In the genomic region with DNA sequence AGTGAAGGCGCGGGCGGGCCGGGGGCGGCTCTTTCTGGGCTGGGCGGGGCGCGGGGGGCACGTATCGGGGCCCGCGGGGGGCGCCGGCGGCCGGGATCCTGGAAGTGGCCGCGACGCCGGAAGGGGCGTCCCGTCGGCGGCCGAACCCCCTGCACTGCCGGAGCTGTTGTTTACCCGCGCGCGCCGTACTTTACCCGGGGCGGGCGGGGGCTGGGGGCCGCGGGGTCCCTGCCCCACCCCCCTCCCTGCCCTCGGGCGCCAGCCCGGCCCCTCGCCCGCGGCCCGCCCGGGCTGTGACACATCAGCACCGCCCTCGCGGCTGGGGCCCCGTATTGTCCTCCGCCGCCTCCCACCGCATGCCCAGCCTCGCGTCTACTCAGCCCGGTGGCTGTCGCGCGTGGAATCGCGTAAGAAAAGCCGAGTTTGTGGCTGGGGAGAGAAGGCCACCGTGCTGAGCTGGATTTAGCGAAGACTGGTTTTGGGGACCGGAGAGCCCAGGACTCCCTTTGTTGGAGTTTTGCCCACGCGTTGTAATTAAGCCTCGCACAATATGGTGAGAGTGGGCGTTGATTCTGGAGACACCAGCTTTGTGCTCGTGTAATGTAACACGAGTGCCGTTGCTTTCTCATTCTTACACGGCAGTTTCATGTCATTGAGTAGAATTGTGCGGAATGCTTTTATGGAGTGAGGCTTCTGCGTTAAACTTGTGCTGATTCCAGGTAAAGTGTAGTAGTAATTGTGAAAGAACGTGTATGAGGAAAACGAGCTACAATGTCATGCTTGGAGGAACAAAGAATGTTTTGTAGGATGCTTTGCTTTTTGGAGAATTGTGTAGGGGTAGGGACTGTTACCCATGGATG, we compare ENCODE assay signal across 1 cellular context.
TF ChIP-seq lines count a peak whose summit lies in the region.

No MANE protein-coding gene starts in this region.

TF ChIP-seq in HepG2, 621 proteins besides CTCF, POLR2A, EP300 and RAD21 (continued from another document and continues in another):
- TF ChIP-seq, protein P1, sequence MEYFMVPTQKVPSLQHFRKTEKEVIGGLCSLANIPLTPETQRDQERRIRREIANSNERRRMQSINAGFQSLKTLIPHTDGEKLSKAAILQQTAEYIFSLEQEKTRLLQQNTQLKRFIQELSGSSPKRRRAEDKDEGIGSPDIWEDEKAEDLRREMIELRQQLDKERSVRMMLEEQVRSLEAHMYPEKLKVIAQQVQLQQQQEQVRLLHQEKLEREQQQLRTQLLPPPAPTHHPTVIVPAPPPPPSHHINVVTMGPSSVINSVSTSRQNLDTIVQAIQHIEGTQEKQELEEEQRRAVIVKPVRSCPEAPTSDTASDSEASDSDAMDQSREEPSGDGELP (IDR thresholded peaks at IDR 0.05; ENCODE audit: borderline replicate concordance, low read depth): peak; percentile 47; the same call in 1 of the 2 replicates
- 0 out of 2 replicates have a peak, but pooled peaks have one; percentile 36 for TF ChIP-seq GFI1 (CRISPR knock-in tag; IDR thresholded peaks at IDR 0.05; ENCODE audit: borderline replicate concordance)
- TF ChIP-seq, protein P2, sequence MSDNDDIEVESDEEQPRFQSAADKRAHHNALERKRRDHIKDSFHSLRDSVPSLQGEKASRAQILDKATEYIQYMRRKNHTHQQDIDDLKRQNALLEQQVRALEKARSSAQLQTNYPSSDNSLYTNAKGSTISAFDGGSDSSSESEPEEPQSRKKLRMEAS (IDR thresholded peaks at IDR 0.05): peak; percentile 91
- TF ChIP-seq, protein P3, sequence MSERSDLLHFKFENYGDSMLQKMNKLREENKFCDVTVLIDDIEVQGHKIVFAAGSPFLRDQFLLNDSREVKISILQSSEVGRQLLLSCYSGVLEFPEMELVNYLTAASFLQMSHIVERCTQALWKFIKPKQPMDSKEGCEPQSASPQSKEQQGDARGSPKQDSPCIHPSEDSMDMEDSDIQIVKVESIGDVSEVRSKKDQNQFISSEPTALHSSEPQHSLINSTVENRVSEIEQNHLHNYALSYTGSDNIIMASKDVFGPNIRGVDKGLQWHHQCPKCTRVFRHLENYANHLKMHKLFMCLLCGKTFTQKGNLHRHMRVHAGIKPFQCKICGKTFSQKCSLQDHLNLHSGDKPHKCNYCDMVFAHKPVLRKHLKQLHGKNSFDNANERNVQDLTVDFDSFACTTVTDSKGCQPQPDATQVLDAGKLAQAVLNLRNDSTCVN (CRISPR knock-in tag; IDR thresholded peaks at IDR 0.05; ENCODE audit: borderline replicate concordance): 0 out of 2 replicates have a peak, but pooled peaks have one; percentile 46
- TF ChIP-seq, protein P4, sequence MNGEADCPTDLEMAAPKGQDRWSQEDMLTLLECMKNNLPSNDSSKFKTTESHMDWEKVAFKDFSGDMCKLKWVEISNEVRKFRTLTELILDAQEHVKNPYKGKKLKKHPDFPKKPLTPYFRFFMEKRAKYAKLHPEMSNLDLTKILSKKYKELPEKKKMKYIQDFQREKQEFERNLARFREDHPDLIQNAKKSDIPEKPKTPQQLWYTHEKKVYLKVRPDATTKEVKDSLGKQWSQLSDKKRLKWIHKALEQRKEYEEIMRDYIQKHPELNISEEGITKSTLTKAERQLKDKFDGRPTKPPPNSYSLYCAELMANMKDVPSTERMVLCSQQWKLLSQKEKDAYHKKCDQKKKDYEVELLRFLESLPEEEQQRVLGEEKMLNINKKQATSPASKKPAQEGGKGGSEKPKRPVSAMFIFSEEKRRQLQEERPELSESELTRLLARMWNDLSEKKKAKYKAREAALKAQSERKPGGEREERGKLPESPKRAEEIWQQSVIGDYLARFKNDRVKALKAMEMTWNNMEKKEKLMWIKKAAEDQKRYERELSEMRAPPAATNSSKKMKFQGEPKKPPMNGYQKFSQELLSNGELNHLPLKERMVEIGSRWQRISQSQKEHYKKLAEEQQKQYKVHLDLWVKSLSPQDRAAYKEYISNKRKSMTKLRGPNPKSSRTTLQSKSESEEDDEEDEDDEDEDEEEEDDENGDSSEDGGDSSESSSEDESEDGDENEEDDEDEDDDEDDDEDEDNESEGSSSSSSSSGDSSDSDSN (CRISPR knock-in tag; IDR thresholded peaks at IDR 0.05): peak; percentile 55; the same call in 1 of the 2 replicates
- peak; percentile 68 for TF ChIP-seq BORCS8-MEF2B (CRISPR knock-in tag; IDR thresholded peaks at IDR 0.05)
- peak; percentile 89 for TF ChIP-seq CBX5 (CRISPR knock-in tag; IDR thresholded peaks at IDR 0.05; ENCODE audit: borderline replicate concordance)
- TF ChIP-seq, protein P5, sequence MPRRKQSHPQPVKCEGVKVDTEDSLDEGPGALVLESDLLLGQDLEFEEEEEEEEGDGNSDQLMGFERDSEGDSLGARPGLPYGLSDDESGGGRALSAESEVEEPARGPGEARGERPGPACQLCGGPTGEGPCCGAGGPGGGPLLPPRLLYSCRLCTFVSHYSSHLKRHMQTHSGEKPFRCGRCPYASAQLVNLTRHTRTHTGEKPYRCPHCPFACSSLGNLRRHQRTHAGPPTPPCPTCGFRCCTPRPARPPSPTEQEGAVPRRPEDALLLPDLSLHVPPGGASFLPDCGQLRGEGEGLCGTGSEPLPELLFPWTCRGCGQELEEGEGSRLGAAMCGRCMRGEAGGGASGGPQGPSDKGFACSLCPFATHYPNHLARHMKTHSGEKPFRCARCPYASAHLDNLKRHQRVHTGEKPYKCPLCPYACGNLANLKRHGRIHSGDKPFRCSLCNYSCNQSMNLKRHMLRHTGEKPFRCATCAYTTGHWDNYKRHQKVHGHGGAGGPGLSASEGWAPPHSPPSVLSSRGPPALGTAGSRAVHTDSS (CRISPR knock-in tag; conservative IDR thresholded peaks at IDR 0.05): no peak
- TF ChIP-seq SETDB1 (CRISPR knock-in tag; IDR thresholded peaks at IDR 0.05; ENCODE audit: borderline replicate concordance): no peak
- TF ChIP-seq, protein P6, sequence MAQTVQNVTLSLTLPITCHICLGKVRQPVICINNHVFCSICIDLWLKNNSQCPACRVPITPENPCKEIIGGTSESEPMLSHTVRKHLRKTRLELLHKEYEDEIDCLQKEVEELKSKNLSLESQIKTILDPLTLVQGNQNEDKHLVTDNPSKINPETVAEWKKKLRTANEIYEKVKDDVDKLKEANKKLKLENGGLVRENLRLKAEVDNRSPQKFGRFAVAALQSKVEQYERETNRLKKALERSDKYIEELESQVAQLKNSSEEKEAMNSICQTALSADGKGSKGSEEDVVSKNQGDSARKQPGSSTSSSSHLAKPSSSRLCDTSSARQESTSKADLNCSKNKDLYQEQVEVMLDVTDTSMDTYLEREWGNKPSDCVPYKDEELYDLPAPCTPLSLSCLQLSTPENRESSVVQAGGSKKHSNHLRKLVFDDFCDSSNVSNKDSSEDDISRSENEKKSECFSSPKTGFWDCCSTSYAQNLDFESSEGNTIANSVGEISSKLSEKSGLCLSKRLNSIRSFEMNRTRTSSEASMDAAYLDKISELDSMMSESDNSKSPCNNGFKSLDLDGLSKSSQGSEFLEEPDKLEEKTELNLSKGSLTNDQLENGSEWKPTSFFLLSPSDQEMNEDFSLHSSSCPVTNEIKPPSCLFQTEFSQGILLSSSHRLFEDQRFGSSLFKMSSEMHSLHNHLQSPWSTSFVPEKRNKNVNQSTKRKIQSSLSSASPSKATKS (CRISPR knock-in tag; IDR thresholded peaks at IDR 0.05): no peak
- TF ChIP-seq ELF1 (CRISPR knock-in tag; IDR thresholded peaks at IDR 0.05): no peak
- TF ChIP-seq ERF (CRISPR knock-in tag; IDR thresholded peaks at IDR 0.05): no peak
- no peak for TF ChIP-seq HNRNPUL1 (IDR thresholded peaks at IDR 0.05; ENCODE audit: low read depth, low read length)
- TF ChIP-seq ZNF572 (CRISPR knock-in tag; IDR thresholded peaks at IDR 0.05): peak; percentile 89; the same call in 1 of the 2 replicates
- no peak for TF ChIP-seq MAFK (conservative IDR thresholded peaks at IDR 0.05 in 1 of 2, IDR thresholded peaks at IDR 0.05 in 1 of 2; ENCODE audit: low read length in 2 of 2)
- no peak for TF ChIP-seq PCBP2 (optimal IDR thresholded peaks at IDR 0.05; ENCODE audit: low read depth, low read length, poor library complexity, severe bottlenecking)
- peak; percentile 20; the same call in 1 of the 2 replicates for TF ChIP-seq FOXK1 (CRISPR knock-in tag; IDR thresholded peaks at IDR 0.05; ENCODE audit: borderline replicate concordance, low read depth)
- no peak for TF ChIP-seq ZNF337 (CRISPR knock-in tag; IDR thresholded peaks at IDR 0.05; ENCODE audit: borderline replicate concordance, low read depth)
- TF ChIP-seq SP5 (CRISPR knock-in tag; IDR thresholded peaks at IDR 0.05; ENCODE audit: borderline replicate concordance, low read depth): peak; percentile 44; the same call in 1 of the 2 replicates
- TF ChIP-seq PRMT3 (CRISPR knock-in tag; IDR thresholded peaks at IDR 0.05; ENCODE audit: borderline replicate concordance, low read depth): 0 out of 2 replicates have a peak, but pooled peaks have one; percentile 31
- TF ChIP-seq, protein P7, sequence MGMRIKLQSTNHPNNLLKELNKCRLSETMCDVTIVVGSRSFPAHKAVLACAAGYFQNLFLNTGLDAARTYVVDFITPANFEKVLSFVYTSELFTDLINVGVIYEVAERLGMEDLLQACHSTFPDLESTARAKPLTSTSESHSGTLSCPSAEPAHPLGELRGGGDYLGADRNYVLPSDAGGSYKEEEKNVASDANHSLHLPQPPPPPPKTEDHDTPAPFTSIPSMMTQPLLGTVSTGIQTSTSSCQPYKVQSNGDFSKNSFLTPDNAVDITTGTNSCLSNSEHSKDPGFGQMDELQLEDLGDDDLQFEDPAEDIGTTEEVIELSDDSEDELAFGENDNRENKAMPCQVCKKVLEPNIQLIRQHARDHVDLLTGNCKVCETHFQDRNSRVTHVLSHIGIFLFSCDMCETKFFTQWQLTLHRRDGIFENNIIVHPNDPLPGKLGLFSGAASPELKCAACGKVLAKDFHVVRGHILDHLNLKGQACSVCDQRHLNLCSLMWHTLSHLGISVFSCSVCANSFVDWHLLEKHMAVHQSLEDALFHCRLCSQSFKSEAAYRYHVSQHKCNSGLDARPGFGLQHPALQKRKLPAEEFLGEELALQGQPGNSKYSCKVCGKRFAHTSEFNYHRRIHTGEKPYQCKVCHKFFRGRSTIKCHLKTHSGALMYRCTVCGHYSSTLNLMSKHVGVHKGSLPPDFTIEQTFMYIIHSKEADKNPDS (CRISPR knock-in tag; IDR thresholded peaks at IDR 0.05): no peak
- no peak; the same call in 1 of the 2 replicates for TF ChIP-seq ZBTB20 (CRISPR knock-in tag; IDR thresholded peaks at IDR 0.05; ENCODE audit: borderline replicate concordance, low read depth)
- TF ChIP-seq, protein P8, sequence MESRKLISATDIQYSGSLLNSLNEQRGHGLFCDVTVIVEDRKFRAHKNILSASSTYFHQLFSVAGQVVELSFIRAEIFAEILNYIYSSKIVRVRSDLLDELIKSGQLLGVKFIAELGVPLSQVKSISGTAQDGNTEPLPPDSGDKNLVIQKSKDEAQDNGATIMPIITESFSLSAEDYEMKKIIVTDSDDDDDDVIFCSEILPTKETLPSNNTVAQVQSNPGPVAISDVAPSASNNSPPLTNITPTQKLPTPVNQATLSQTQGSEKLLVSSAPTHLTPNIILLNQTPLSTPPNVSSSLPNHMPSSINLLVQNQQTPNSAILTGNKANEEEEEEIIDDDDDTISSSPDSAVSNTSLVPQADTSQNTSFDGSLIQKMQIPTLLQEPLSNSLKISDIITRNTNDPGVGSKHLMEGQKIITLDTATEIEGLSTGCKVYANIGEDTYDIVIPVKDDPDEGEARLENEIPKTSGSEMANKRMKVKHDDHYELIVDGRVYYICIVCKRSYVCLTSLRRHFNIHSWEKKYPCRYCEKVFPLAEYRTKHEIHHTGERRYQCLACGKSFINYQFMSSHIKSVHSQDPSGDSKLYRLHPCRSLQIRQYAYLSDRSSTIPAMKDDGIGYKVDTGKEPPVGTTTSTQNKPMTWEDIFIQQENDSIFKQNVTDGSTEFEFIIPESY (CRISPR knock-in tag; IDR thresholded peaks at IDR 0.05): no peak
- TF ChIP-seq GABPA (IDR thresholded peaks at IDR 0.05; ENCODE audit: low read depth, low read length): peak; percentile 53
- no peak for TF ChIP-seq GABPA (CRISPR knock-in tag; IDR thresholded peaks at IDR 0.05; ENCODE audit: low read depth)
- no peak for TF ChIP-seq RBM22 (optimal IDR thresholded peaks at IDR 0.05; ENCODE audit: low read length)
- no peak for TF ChIP-seq ZNF562 (CRISPR knock-in tag; IDR thresholded peaks at IDR 0.05; ENCODE audit: borderline replicate concordance)
- TF ChIP-seq ZNF264 (CRISPR knock-in tag; IDR thresholded peaks at IDR 0.05): no peak
- TF ChIP-seq RBAK (CRISPR knock-in tag; IDR thresholded peaks at IDR 0.05): no peak
- peak; percentile 7; the same call in 1 of the 2 replicates for TF ChIP-seq RXRB (CRISPR knock-in tag; IDR thresholded peaks at IDR 0.05; ENCODE audit: borderline replicate concordance)
- peak; percentile 34; the same call in 1 of the 2 replicates for TF ChIP-seq ZNF7 (CRISPR knock-in tag; IDR thresholded peaks at IDR 0.05)
- TF ChIP-seq MIER2 (CRISPR knock-in tag; IDR thresholded peaks at IDR 0.05): no peak
- 0 out of 2 replicates have a peak, but pooled peaks have one; percentile 25 for TF ChIP-seq CHD2 (IDR thresholded peaks at IDR 0.05; ENCODE audit: low read depth, low read length)
- TF ChIP-seq SNAI1 (CRISPR knock-in tag; IDR thresholded peaks at IDR 0.05; ENCODE audit: borderline replicate concordance): 0 out of 2 replicates have a peak, but pooled peaks have one; percentile 35
- TF ChIP-seq KDM1A (CRISPR knock-in tag; IDR thresholded peaks at IDR 0.05): no peak
- TF ChIP-seq HNRNPH1 (optimal IDR thresholded peaks at IDR 0.05; ENCODE audit: low read depth, low read length): no peak
- TF ChIP-seq ASH2L (IDR thresholded peaks at IDR 0.05; ENCODE audit: insufficient read length, low read depth, low read length): peak; percentile 71
- TF ChIP-seq, protein P9, sequence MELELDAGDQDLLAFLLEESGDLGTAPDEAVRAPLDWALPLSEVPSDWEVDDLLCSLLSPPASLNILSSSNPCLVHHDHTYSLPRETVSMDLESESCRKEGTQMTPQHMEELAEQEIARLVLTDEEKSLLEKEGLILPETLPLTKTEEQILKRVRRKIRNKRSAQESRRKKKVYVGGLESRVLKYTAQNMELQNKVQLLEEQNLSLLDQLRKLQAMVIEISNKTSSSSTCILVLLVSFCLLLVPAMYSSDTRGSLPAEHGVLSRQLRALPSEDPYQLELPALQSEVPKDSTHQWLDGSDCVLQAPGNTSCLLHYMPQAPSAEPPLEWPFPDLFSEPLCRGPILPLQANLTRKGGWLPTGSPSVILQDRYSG (CRISPR knock-in tag; IDR thresholded peaks at IDR 0.05): no peak
- peak; percentile 70; the same call in 1 of the 2 replicates for TF ChIP-seq NFKB2 (CRISPR knock-in tag; IDR thresholded peaks at IDR 0.05; ENCODE audit: borderline replicate concordance)
